8 cellular contexts compared by ENCODE assay signal in genomic region chr1:6393400-6394187, GRCh38. TPM values are rescaled to one million over a fixed set of nuclear protein-coding genes. Genes with fewer than 3 reads are reported as not detected.
DNase-seq lines count a peak whose midpoint lies in the region; ATAC-seq and TF ChIP-seq lines count a peak whose summit lies in the region.

TSS of gene ACOT7 (minus strand) at chr1:6393767. CDS start at chr1:6393399, 368 bp downstream.

- H3K4me3 Mint-ChIP-seq in activated CD4-positive, alpha-beta memory T cell treated with anti-CD3 and anti-CD28 coated beads, Interleukin-2, amount 10 ng/mL, durations not matched to agents 7 days and 5 days = peak within 1 kb of the TSS; percentile 86

- peaks cover 0 to 4% of the 10 kb centered on the region in 2 donors for H3K4me1 ChIP-seq in lung (ENCODE audit: control insufficient read depth in 2 of 2, insufficient read depth in 2 of 2, low read length in 2 of 2)

- H3K27ac ChIP-seq in lung (ENCODE audit: low read depth in 1 of 2, low read length in 1 of 2) = peak within 1 kb of the TSS; percentile 99 to 100

- DNase-seq in CD1c-positive myeloid dendritic cell (ENCODE audit: extremely low spot score) (peak; percentile 93), NCI-H774 (lab: John Stamatoyannopoulos, UW) (peak; percentile 63), ecto neural progenitor cell (ENCODE audit: low spot score) (peak; percentile 93), lung (ENCODE audit: low spot score) (peak; percentile 88)
- peak; percentile 92 for DNase-seq in activated CD4-positive, alpha-beta memory T cell treated with anti-CD3 and anti-CD28 coated beads, Interleukin-2, amount 10 ng/mL, durations not matched to agents 7 days and 5 days
- DNase-seq in stimulated activated CD4-positive, alpha-beta T cell treated with anti-CD3 and anti-CD28 coated beads, TNF-alpha, amount 100 ng/mL, for 4 hours (ENCODE audit: low read depth in 3 of 3) = peak; percentile 84 to 89 (median 84)

- peak; percentile 75 for ATAC-seq in GM19351 (IDR thresholded peaks at IDR 0.05; ENCODE audit: unreplicated experiment)
- peak; percentile 69 for ATAC-seq in HG03520 (IDR thresholded peaks at IDR 0.05; ENCODE audit: unreplicated experiment)
- ATAC-seq in lung (ENCODE audit: insufficient read depth, low FRiP score) = peak; percentile 98

- peak within 1 kb of the TSS; percentile 88 for H3K27ac Mint-ChIP-seq in activated CD4-positive, alpha-beta memory T cell treated with anti-CD3 and anti-CD28 coated beads, Interleukin-2, amount 10 ng/mL, durations not matched to agents 7 days and 5 days

- peaks cover 40% of the 10 kb centered on the region for H3K4me1 Mint-ChIP-seq in activated CD4-positive, alpha-beta memory T cell treated with anti-CD3 and anti-CD28 coated beads, Interleukin-2, amount 10 ng/mL, durations not matched to agents 7 days and 5 days

- no peak for TF ChIP-seq CTCF in lung (IDR thresholded peaks at IDR 0.05; ENCODE audit: control extremely low read depth, extremely low read depth)

- no peaks in the 10 kb centered on the region for H3K27me3 ChIP-seq in lung (ENCODE audit: control insufficient read depth, insufficient read depth)

- no peaks in the 10 kb centered on the region for H3K36me3 Mint-ChIP-seq in activated CD4-positive, alpha-beta memory T cell treated with anti-CD3 and anti-CD28 coated beads, Interleukin-2, amount 10 ng/mL, durations not matched to agents 7 days and 5 days (ENCODE audit: low read depth)

- 0% methylated on average over 45 to 87 of the region's 87 CpGs for WGBS in lung, 2 donors

- H3K9me3 ChIP-seq in lung (ENCODE audit: control insufficient read depth in 2 of 2, insufficient read depth in 1 of 2, low read length in 1 of 2) = no peaks in the 10 kb centered on the region

- no peaks in the 10 kb centered on the region for H3K36me3 ChIP-seq in lung (ENCODE audit: control insufficient read depth in 2 of 2, insufficient read depth in 2 of 2, low read length in 2 of 2)

- no peaks in the 10 kb centered on the region for H3K9me3 Mint-ChIP-seq in activated CD4-positive, alpha-beta memory T cell treated with anti-CD3 and anti-CD28 coated beads, Interleukin-2, amount 10 ng/mL, durations not matched to agents 7 days and 5 days

- POLR2A ChIA-PET in activated CD4-positive, alpha-beta memory T cell treated with anti-CD3 and anti-CD28 coated beads, Interleukin-2, amount 10 ng/mL, durations not matched to agents 7 days and 5 days (lab: Charles Lee) = interaction anchor here (0.8 to 4.4 kb wide), 18 partner anchors 9 to 391 kb away, joined by 3 to 34 read pairs (median 4); partner anchors contain the start of genes HES2, KLHL21, RNF207 and RPL22

- H3K4me3 ChIP-seq in lung = peak within 1 kb of the TSS; percentile 80

- CTCF ChIA-PET in activated CD4-positive, alpha-beta memory T cell treated with anti-CD3 and anti-CD28 coated beads, Interleukin-2, amount 10 ng/mL, durations not matched to agents 7 days and 5 days (lab: Charles Lee) = interaction anchor here (0.7 to 4.2 kb wide), 15 partner anchors 9 to 189 kb away, joined by 3 to 25 read pairs (median 6); no protein-coding TSS in a partner anchor

- H3K27me3 Mint-ChIP-seq in activated CD4-positive, alpha-beta memory T cell treated with anti-CD3 and anti-CD28 coated beads, Interleukin-2, amount 10 ng/mL, durations not matched to agents 7 days and 5 days = no peaks in the 10 kb centered on the region

RNA-seq across cellular contexts. Expression of gene ACOT7, which starts in this region (rescaled TPM):
- 10 to 100 TPM; 56.8 to 58.6 TPM for total RNA-seq in activated CD4-positive, alpha-beta memory T cell treated with anti-CD3 and anti-CD28 coated beads, Interleukin-2, amount 10 ng/mL, durations not matched to agents 7 days and 5 days
- 10 to 100 TPM in 1 of 2 donors, 1 to 10 TPM in 1; 8.8 to 37.4 TPM for total RNA-seq in lung
- 10 to 100 TPM; 17.9 to 28.3 TPM for polyA plus RNA-seq in lung

Comparison
In these comparisons a context has a peak if more than half of its experiments do, and no peak if none do; other contexts are left out.
1. Peak in every context shown above with its lines: DNase-seq, ATAC-seq, H3K4me3 ChIP-seq and H3K27ac ChIP-seq.